9 cellular contexts compared by ENCODE assay signal in genomic region chr15:65599677-65600076, GRCh38.
"Had no signal": no experiment of that assay in that cellular context is flagged by ENCODE, and none has a peak within 500 bp of the region (broad histone marks: within the 10 kb centered on the region; RNA-seq: fewer than 3 reads in every experiment).

No MANE protein-coding gene starts in this region.

- DNase-seq: GM23248, GOT3, H7, H9, HCEC 1CT, HFFc6 had no signal

- H3K4me3 ChIP-seq: GM23248, GM23338, HAP-1 had no signal

- H3K9me3 ChIP-seq: HAP-1 had no signal

- ATAC-seq: GM23338, HCT116 had no signal

- H3K9me3 Mint-ChIP-seq: GM23338, H9, HFFc6 had no signal

- H3K27ac Mint-ChIP-seq: GM23338, H9, HFFc6 had no signal

- H3K4me3 Mint-ChIP-seq: GM23338, H9, HFFc6 had no signal

- H3K27ac ChIP-seq: GM23248 had no signal

- H3K4me1 Mint-ChIP-seq: GM23338, H9 had no signal

- H3K4me1 ChIP-seq: HAP-1 had no signal
